10 cellular contexts compared by ENCODE assay signal in the genomic region with DNA sequence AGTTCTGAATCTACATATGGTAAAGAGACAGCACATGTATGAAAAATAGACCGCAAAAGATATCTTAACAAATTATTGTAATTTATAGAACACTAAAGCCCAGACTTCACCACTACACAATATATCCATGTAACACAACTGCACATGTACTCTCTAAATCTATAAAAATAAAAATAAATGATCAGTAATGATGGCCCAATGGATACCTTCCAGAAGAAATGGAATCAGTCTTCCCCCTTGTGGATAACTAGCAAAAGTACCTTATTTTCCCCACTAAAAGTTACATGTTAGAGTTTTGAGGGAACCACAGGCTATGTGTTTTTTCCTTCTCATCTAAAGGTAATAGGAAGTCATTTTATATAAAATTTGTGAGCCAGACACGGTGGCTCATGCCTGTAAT. TPM values are rescaled to one million over a fixed set of nuclear protein-coding genes. Genes with fewer than 3 reads are reported as not detected.
DNase-seq lines count a peak whose midpoint lies in the region; ATAC-seq, FAIRE-seq and TF ChIP-seq lines count a peak whose summit lies in the region.
"Had no signal": no experiment of that assay in that cellular context is flagged by ENCODE, and none has a peak within 500 bp of the region (broad histone marks: within the 10 kb centered on the region; RNA-seq: fewer than 3 reads in every experiment).

No MANE protein-coding gene starts in this region.

- H3K27me3 Mint-ChIP-seq in nephron (ENCODE audit: low read depth) = peaks cover 9% of the 10 kb centered on the region

- H3K27ac Mint-ChIP-seq in nephron = peak overlapping the region in 2 of 3 experiments; percentile 53 to 67

- peaks cover 24% of the 10 kb centered on the region for H3K4me1 Mint-ChIP-seq in nephron

- TF ChIP-seq CTCF in astrocyte of the spinal cord (IDR thresholded peaks at IDR 0.05; ENCODE audit: low read depth, low read length) = peak; percentile 50
- TF ChIP-seq CTCF in nephron (IDR thresholded peaks at IDR 0.05; ENCODE audit: unreplicated experiment in 3 of 3) = peak; percentile 28 to 38 (median 35)

- ATAC-seq in HG03571 (IDR thresholded peaks at IDR 0.05; ENCODE audit: unreplicated experiment) (no peak), GM18868 (IDR thresholded peaks at IDR 0.05; ENCODE audit: unreplicated experiment) (no peak)

- DNase-seq in DMS114 treated with DMSO at 0.1 percent for 48 hours (lab: John Stamatoyannopoulos, UW; ENCODE audit: unreplicated experiment) (peak; percentile 43), Kasumi-1 (lab: John Stamatoyannopoulos, UW) (peak; percentile 79 to 90), astrocyte of the spinal cord (ENCODE audit: low read depth, low spot score) (no peak), HuH-7.5 (ENCODE audit: low spot score) (no peak), frontal cortex (ENCODE audit: low spot score in 2 of 2) (no peak)
- DNase-seq: NCI-H69 had no signal

- H3K4me3 Mint-ChIP-seq in nephron = peak overlapping the region; percentile 33 to 58 (median 50)

- H3K9me3 Mint-ChIP-seq in nephron = no peaks in the 10 kb centered on the region

- FAIRE-seq in frontal cortex (lab: Jason Lieb, UNC) = no peak

- no peaks in the 10 kb centered on the region for H3K36me3 Mint-ChIP-seq in nephron (ENCODE audit: low read depth)

- in situ Hi-C loops in astrocyte of the spinal cord (cut with HindIII; ENCODE audit: low sequenced_read_pairs) = no loop called here

- H3K4me3 ChIP-seq in astrocyte of the spinal cord (ENCODE audit: low read depth, low read length) = no peak overlapping the region
- H3K4me3 ChIP-seq: lung had no signal

RNA-seq across cellular contexts. Expression of gene C7orf25, which starts 25.7 kb away (rescaled TPM):
- 8.6 TPM for total RNA-seq in frontal cortex

RNA-seq across cellular contexts. Expression of gene PSMA2, which starts 45.8 kb away (rescaled TPM):
- 57.9 TPM for total RNA-seq in frontal cortex

RNA-seq across cellular contexts. Expression of gene MRPL32, which starts 46.0 kb away (rescaled TPM):
- 48.5 TPM for total RNA-seq in frontal cortex

Comparison
In these comparisons a context has a peak if more than half of its experiments do, and no peak if none do; other contexts are left out.
1. DNase-seq: peak in DMS114 treated with DMSO at 0.1 percent for 48 hours (single experiment) and Kasumi-1 (2 of 2); none in astrocyte of the spinal cord (single experiment), HuH-7.5 (single experiment) and frontal cortex (0 of 2).